In genomic region chr15:31272558-31273257, GRCh38 we compare ENCODE assay signal across 10 cellular contexts. TPM values are rescaled to one million over a fixed set of nuclear protein-coding genes. Genes with fewer than 3 reads are reported as not detected.
DNase-seq lines count a peak whose midpoint lies in the region; ATAC-seq and TF ChIP-seq lines count a peak whose summit lies in the region.
"Had no signal": no experiment of that assay in that cellular context is flagged by ENCODE, and none has a peak within 500 bp of the region (broad histone marks: within the 10 kb centered on the region; RNA-seq: fewer than 3 reads in every experiment).

No MANE protein-coding gene starts in this region.

- H3K79me2 ChIP-seq in mesendoderm (ENCODE audit: control insufficient read depth, insufficient read depth, low read length): no peaks in the 10 kb centered on the region

- peaks cover 19% of the 10 kb centered on the region for H3K4me1 ChIP-seq in mesodermal cell (ENCODE audit: control insufficient read depth, insufficient read depth, low read length, poor library complexity, severe bottlenecking)
- H3K4me1 ChIP-seq in upper lobe of left lung: peaks cover 9 to 22% (median 16%) of the 10 kb centered on the region in 4 donors
- no peaks in the 10 kb centered on the region for H3K4me1 ChIP-seq in mesendoderm (ENCODE audit: control insufficient read depth, low read depth, low read length)

- peak overlapping the region; percentile 20 for H3K27ac ChIP-seq in mesodermal cell (ENCODE audit: low read depth, low read length, severe bottlenecking)
- peak overlapping the region in 3 of 4 donors; percentile 56 to 70 (median 68) for H3K27ac ChIP-seq in upper lobe of left lung
- no peak overlapping the region for H3K27ac ChIP-seq in mesendoderm (ENCODE audit: low read depth, low read length)
- H3K27ac ChIP-seq: ovary had no signal

- H3K36me3 Mint-ChIP-seq in activated T-cell treated with anti-CD3 and anti-CD28 coated beads, Interleukin-2, amount 50 U/mL, for 4 hours (ENCODE audit: insufficient read depth): no peaks in the 10 kb centered on the region
- no peaks in the 10 kb centered on the region for H3K36me3 Mint-ChIP-seq in activated T-cell treated with anti-CD3 and anti-CD28 coated beads, Interleukin-2, amount 50 U/mL, for 24 hours (ENCODE audit: low read depth)

- no peak overlapping the region for H3K4me2 ChIP-seq in mesendoderm (ENCODE audit: low read length)

- no peak overlapping the region for H3K4ac ChIP-seq in mesendoderm (ENCODE audit: low read depth, low read length)

- no peak overlapping the region for H3K27ac Mint-ChIP-seq in activated T-cell treated with anti-CD3 and anti-CD28 coated beads, Interleukin-2, amount 50 U/mL, for 24 hours

- peaks cover 30% of the 10 kb centered on the region for H3K4me1 Mint-ChIP-seq in activated T-cell treated with anti-CD3 and anti-CD28 coated beads, Interleukin-2, amount 50 U/mL, for 4 hours (ENCODE audit: low read depth)
- H3K4me1 Mint-ChIP-seq in activated T-cell treated with anti-CD3 and anti-CD28 coated beads, Interleukin-2, amount 50 U/mL, for 24 hours (ENCODE audit: low read depth): peaks cover 29% of the 10 kb centered on the region

- H2BK5ac ChIP-seq in mesendoderm (ENCODE audit: low read length): no peak overlapping the region

- peak; percentile 4 for DNase-seq in activated T-cell treated with anti-CD3 and anti-CD28 coated beads, Interleukin-2, amount 50 U/mL, for 4 hours
- no peak for DNase-seq in activated T-cell treated with anti-CD3 and anti-CD28 coated beads, Interleukin-2, amount 50 U/mL, for 24 hours
- DNase-seq in activated CD8-positive, alpha-beta memory T cell treated with anti-CD3 and anti-CD28 coated beads, Interleukin-2, amount 50 U/mL, for 48 hours: peak; percentile 35
- DNase-seq in upper lobe of left lung: no peak
- DNase-seq in activated CD4-positive, CD25-positive, alpha-beta regulatory T cell treated with anti-CD3 and anti-CD28 coated beads, Interleukin-2, amount 50 U/mL, for 72 hours: no peak
- DNase-seq in mesendoderm: no peak
- DNase-seq: central memory CD4-positive, alpha-beta T cell had no signal

- no peak overlapping the region for H2BK15ac ChIP-seq in mesendoderm (replicated peaks; ENCODE audit: low read depth)

- ATAC-seq in activated T-cell treated with anti-CD3 and anti-CD28 coated beads, Interleukin-2, amount 50 U/mL, for 4 hours: no peak
- ATAC-seq in upper lobe of left lung (ENCODE audit: low FRiP score in 2 of 2) (no peak), HG02642 (IDR thresholded peaks at IDR 0.05; ENCODE audit: poor library complexity, unreplicated experiment) (no peak)

- H3K4me3 Mint-ChIP-seq in activated T-cell treated with anti-CD3 and anti-CD28 coated beads, Interleukin-2, amount 50 U/mL, for 4 hours: no peak overlapping the region
- no peak overlapping the region for H3K4me3 Mint-ChIP-seq in activated T-cell treated with anti-CD3 and anti-CD28 coated beads, Interleukin-2, amount 50 U/mL, for 24 hours

- no peak overlapping the region for H4K8ac ChIP-seq in mesendoderm (ENCODE audit: low read depth, low read length)

- H3K4me3 ChIP-seq in mesodermal cell (ENCODE audit: extremely low read depth, insufficient read depth, low read length, poor library complexity, severe bottlenecking) (no peak overlapping the region), upper lobe of left lung (no peak overlapping the region), mesendoderm (ENCODE audit: low read length) (no peak overlapping the region)
- H3K4me3 ChIP-seq: ovary had no signal

- no peak for TF ChIP-seq POLR2A in upper lobe of left lung (IDR thresholded peaks at IDR 0.05)

- H3K27me3 Mint-ChIP-seq in activated T-cell treated with anti-CD3 and anti-CD28 coated beads, Interleukin-2, amount 50 U/mL, for 4 hours (ENCODE audit: low read depth): no peaks in the 10 kb centered on the region
- H3K27me3 Mint-ChIP-seq in activated T-cell treated with anti-CD3 and anti-CD28 coated beads, Interleukin-2, amount 50 U/mL, for 24 hours: no peaks in the 10 kb centered on the region

- H3K27me3 ChIP-seq in upper lobe of left lung: no peaks in the 10 kb centered on the region
- H3K27me3 ChIP-seq in mesendoderm (ENCODE audit: insufficient read depth, low read length, poor library complexity): no peaks in the 10 kb centered on the region
- H3K27me3 ChIP-seq: ovary had no signal

- 92 to 93% methylated on average over 12 to 13 of the region's 14 CpGs for WGBS in mesodermal cell (ENCODE audit: insufficient coverage in 2 of 2), 2 experiments
- WGBS in upper lobe of left lung, 2 donors: 55 to 61% methylated on average over 10 to 14 of the region's 14 CpGs
- WGBS in mesendoderm (ENCODE audit: extremely low coverage, insufficient coverage, low lambda C conversion rate): no CpG with 5 or more reads among the region's 14 CpGs

- no peaks in the 10 kb centered on the region for H3K9me3 Mint-ChIP-seq in activated T-cell treated with anti-CD3 and anti-CD28 coated beads, Interleukin-2, amount 50 U/mL, for 4 hours
- no peaks in the 10 kb centered on the region for H3K9me3 Mint-ChIP-seq in activated T-cell treated with anti-CD3 and anti-CD28 coated beads, Interleukin-2, amount 50 U/mL, for 24 hours

- H3K9me3 ChIP-seq in mesodermal cell (ENCODE audit: control insufficient read depth, low read length) (no peaks in the 10 kb centered on the region), upper lobe of left lung (no peaks in the 10 kb centered on the region)
- H3K9me3 ChIP-seq: ovary had no signal

- H3K36me3 ChIP-seq in mesodermal cell (ENCODE audit: control insufficient read depth, insufficient read depth, low read length): no peaks in the 10 kb centered on the region
- no peaks in the 10 kb centered on the region for H3K36me3 ChIP-seq in upper lobe of left lung
- H3K36me3 ChIP-seq in mesendoderm (ENCODE audit: control insufficient read depth, insufficient read depth, low read length): no peaks in the 10 kb centered on the region
- H3K36me3 ChIP-seq: ovary had no signal

- H3K56ac ChIP-seq in mesendoderm (ENCODE audit: low read length): no peak overlapping the region

- H3K79me1 ChIP-seq in mesendoderm (ENCODE audit: low read length): no peaks in the 10 kb centered on the region

- no peak overlapping the region for H4K5ac ChIP-seq in mesendoderm (ENCODE audit: low read length)

- H3K23ac ChIP-seq in mesendoderm (ENCODE audit: low read length): no peak overlapping the region

- no peak overlapping the region for H2AK5ac ChIP-seq in mesendoderm (ENCODE audit: low read length)

- no peak overlapping the region for H3K18ac ChIP-seq in mesendoderm (ENCODE audit: low read length)

- no peak overlapping the region for H3K9ac ChIP-seq in mesendoderm (ENCODE audit: low read length)

- no peak for TF ChIP-seq CTCF in upper lobe of left lung (IDR thresholded peaks at IDR 0.05)

- TF ChIP-seq EP300 in upper lobe of left lung (IDR thresholded peaks at IDR 0.05): no peak

- no peak overlapping the region for H2BK120ac ChIP-seq in mesendoderm (ENCODE audit: low read depth, low read length)

RNA-seq across cellular contexts. Expression of gene KLF13, which starts 53.9 kb away (rescaled TPM):
- 10 to 100 TPM; 75.0 to 82.8 (median 81.8) TPM for total RNA-seq in activated T-cell treated with anti-CD3 and anti-CD28 coated beads, Interleukin-2, amount 50 U/mL, for 4 hours
- polyA plus RNA-seq in mesodermal cell (2013, experiment 1 of 2): 45.0 TPM
- 49.5 TPM for polyA plus RNA-seq in mesodermal cell (2013, experiment 2 of 2)
- 100 to 1,000 TPM; 103 to 231 (median 147) TPM for total RNA-seq in upper lobe of left lung
- 28.4 TPM for polyA plus RNA-seq in mesendoderm (2013, experiment 1 of 2)
- polyA plus RNA-seq in mesendoderm (2013, experiment 2 of 2): 29.2 TPM

Comparison
In these comparisons a context has a peak if more than half of its experiments do, and no peak if none do; other contexts are left out.
1. DNase-seq: peak in activated T-cell treated with anti-CD3 and anti-CD28 coated beads, Interleukin-2, amount 50 U/mL, for 4 hours (single experiment) and activated CD8-positive, alpha-beta memory T cell treated with anti-CD3 and anti-CD28 coated beads, Interleukin-2, amount 50 U/mL, for 48 hours (single experiment); none in activated T-cell treated with anti-CD3 and anti-CD28 coated beads, Interleukin-2, amount 50 U/mL, for 24 hours (single experiment), upper lobe of left lung (0 of 2), activated CD4-positive, CD25-positive, alpha-beta regulatory T cell treated with anti-CD3 and anti-CD28 coated beads, Interleukin-2, amount 50 U/mL, for 72 hours (single experiment) and mesendoderm (single experiment).